23 cellular contexts compared by ENCODE assay signal in genomic region chr2:22826658-22827165, GRCh38.
"Had no signal": no experiment of that assay in that cellular context is flagged by ENCODE, and none has a peak within 500 bp of the region (broad histone marks: within the 10 kb centered on the region; RNA-seq: fewer than 3 reads in every experiment).

No MANE protein-coding gene starts in this region.

- H3K36me3 ChIP-seq: colonic mucosa, left lung, sigmoid colon, spleen, vagina had no signal

- DNase-seq: activated CD4-positive, alpha-beta T cell treated with anti-CD3 and anti-CD28 coated beads for 1 hour; activated CD4-positive, alpha-beta T cell treated with anti-CD3 and anti-CD28 coated beads, Interleukin-2, amount 50 U/mL, for 1 hour; activated gamma-delta T cell treated with Interleukin-2 at 50 U/mL for 16 hours; activated T-cell treated with anti-CD3 and anti-CD28 coated beads, Interleukin-2, amount 50 U/mL, for 1 hour; aorta; colonic mucosa; effector memory CD8-positive, alpha-beta T cell; foreskin melanocyte; immature natural killer cell; left lung; retina; sigmoid colon; spleen; stimulated activated CD4-positive, alpha-beta T cell treated with anti-CD3 and anti-CD28 coated beads, Interleukin-4, amount 100 ng/mL, for 1 hour; stimulated activated naive CD4-positive, alpha-beta T cell; testis; trophoblast cell had no signal

- H3K27me3 ChIP-seq: colonic mucosa, dorsolateral prefrontal cortex, left lung, sigmoid colon, spleen, testis, vagina had no signal

- H3K9me3 ChIP-seq: colonic mucosa, sigmoid colon, testis, vagina had no signal

- ATAC-seq: effector memory CD8-positive, alpha-beta T cell; esophagus mucosa; left lung; natural killer cell treated with Interleukin-12 subunit alpha and Interleukin-12 subunit beta and Interleukin-15 and Interleukin-18, amount 100 ng/mL, for 72 hours had no signal

- H3K27ac ChIP-seq: colonic mucosa, dorsolateral prefrontal cortex, left lung, sigmoid colon, spleen, testis, vagina had no signal

- H3K4me1 ChIP-seq: colonic mucosa, left lung, sigmoid colon, spleen, testis, vagina had no signal

- FAIRE-seq: endothelial cell of umbilical vein, TTC549 had no signal

- H3K4me3 ChIP-seq: colonic mucosa, dorsolateral prefrontal cortex, left lung, sigmoid colon, spleen, testis, vagina had no signal
